ENCODE assay signal across 9 cellular contexts in genomic region chr7:157932498-157933218, GRCh38.
DNase-seq lines count a peak whose midpoint lies in the region; ATAC-seq and TF ChIP-seq lines count a peak whose summit lies in the region.
"Had no signal": no experiment of that assay in that cellular context is flagged by ENCODE, and none has a peak within 500 bp of the region (broad histone marks: within the 10 kb centered on the region; RNA-seq: fewer than 3 reads in every experiment).

No MANE protein-coding gene starts in this region.

- H3K27ac ChIP-seq in CD4-positive, alpha-beta T cell (ENCODE audit: low read depth, low read length) = no peak overlapping the region
- no peak overlapping the region for H3K27ac ChIP-seq in aorta (ENCODE audit: low read depth in 1 of 2, low read length in 2 of 2)

- H3K9me3 ChIP-seq in CD4-positive, alpha-beta T cell (ENCODE audit: control insufficient read depth, low read length) = no peaks in the 10 kb centered on the region
- no peaks in the 10 kb centered on the region for H3K9me3 ChIP-seq in aorta (ENCODE audit: control insufficient read depth, low read length)

- no peaks in the 10 kb centered on the region for H3K4me1 Mint-ChIP-seq in CD4-positive, alpha-beta T cell (ENCODE audit: low read depth)
- H3K4me1 Mint-ChIP-seq in T-cell = peaks cover 0 to 6% (median 4%) of the 10 kb centered on the region in 3 donors

- peak overlapping the region; percentile 38 for H3K27ac Mint-ChIP-seq in CD4-positive, alpha-beta T cell
- H3K27ac Mint-ChIP-seq in T-cell = peak overlapping the region; percentile 42 to 69

- H3K4me3 ChIP-seq in aorta (ENCODE audit: low read length in 2 of 2) = no peak overlapping the region

- H3K4me3 Mint-ChIP-seq in CD4-positive, alpha-beta T cell = no peak overlapping the region
- no peak overlapping the region for H3K4me3 Mint-ChIP-seq in T-cell

- CTCF ChIA-PET in CD4-positive, alpha-beta T cell (lab: Charles Lee) = no interaction called here
- CTCF ChIA-PET in T-cell (lab: Charles Lee) = no interaction called here

- ATAC-seq in CD4-positive, alpha-beta T cell (ENCODE audit: poor library complexity) = no peak
- ATAC-seq in T-cell (replicated peaks in 1 of 4) (peak in 2 of 4 experiments; percentile 38 to 43), aorta (ENCODE audit: low FRiP score) (no peak), GM21447 (IDR thresholded peaks at IDR 0.05; ENCODE audit: unreplicated experiment) (no peak)

- intact Hi-C loops in CD4-positive, alpha-beta T cell (cut with DNase I, micrococcal nuclease) = no loop called here
- intact Hi-C loops in aorta (cut with DNase I) = no loop called here

- DNase-seq in CD4-positive, alpha-beta T cell = no peak
- DNase-seq in H4 (ENCODE audit: low spot score) = peak; percentile 27
- no peak for DNase-seq in T-cell
- peak; percentile 0 for DNase-seq in foreskin melanocyte
- DNase-seq in NCI-H128 (lab: John Stamatoyannopoulos, UW; ENCODE audit: unreplicated experiment) = no peak
- no peak for DNase-seq in aorta
- no peak for DNase-seq in activated gamma-delta T cell treated with Interleukin-2 at 50 U/mL for 16 hours
- DNase-seq: NCI-H2029 treated with DMSO at 0.1 percent for 48 hours had no signal

- 77 to 94% methylated on average over 5 of the region's 5 CpGs for WGBS in aorta, 2 donors

- no peaks in the 10 kb centered on the region for H3K36me3 ChIP-seq in aorta (ENCODE audit: control insufficient read depth in 1 of 2, insufficient read depth in 2 of 2, low read length in 1 of 2)

- no peaks in the 10 kb centered on the region for H3K36me3 Mint-ChIP-seq in CD4-positive, alpha-beta T cell (ENCODE audit: low read depth)
- no peaks in the 10 kb centered on the region for H3K36me3 Mint-ChIP-seq in T-cell

- TF ChIP-seq CTCF in CD4-positive, alpha-beta T cell (IDR thresholded peaks at IDR 0.05) = no peak

- no peaks in the 10 kb centered on the region for H3K9me3 Mint-ChIP-seq in CD4-positive, alpha-beta T cell
- peaks cover 8 to 12% (median 10%) of the 10 kb centered on the region in 3 donors for H3K9me3 Mint-ChIP-seq in T-cell

- peaks cover 5% of the 10 kb centered on the region for H3K27me3 Mint-ChIP-seq in CD4-positive, alpha-beta T cell
- H3K27me3 Mint-ChIP-seq in T-cell = peaks cover 0 to 6% of the 10 kb centered on the region in 2 donors

- POLR2A ChIA-PET in CD4-positive, alpha-beta T cell (lab: Charles Lee) = no interaction called here
- POLR2A ChIA-PET in T-cell (lab: Charles Lee) = no interaction called here

- H3K27me3 ChIP-seq in CD4-positive, alpha-beta T cell (ENCODE audit: control insufficient read depth, insufficient read depth, low read length) = no peaks in the 10 kb centered on the region
- H3K27me3 ChIP-seq in aorta (ENCODE audit: control insufficient read depth in 1 of 2, insufficient read depth in 2 of 2, low read length in 1 of 2) = no peaks in the 10 kb centered on the region

- H3K4me1 ChIP-seq in aorta (ENCODE audit: control insufficient read depth in 1 of 2, insufficient read depth in 2 of 2, low read length in 2 of 2) = no peaks in the 10 kb centered on the region

Comparison
In these comparisons a context has a peak if more than half of its experiments do, and no peak if none do; other contexts are left out.
1. DNase-seq: peak in H4 (single experiment) and foreskin melanocyte (single experiment); none in CD4-positive, alpha-beta T cell (0 of 10), T-cell (0 of 34), NCI-H128 (single experiment), aorta (0 of 2) and activated gamma-delta T cell treated with Interleukin-2 at 50 U/mL for 16 hours (single experiment).